Comparison of ENCODE assay signal across 12 cellular contexts in the genomic region with DNA sequence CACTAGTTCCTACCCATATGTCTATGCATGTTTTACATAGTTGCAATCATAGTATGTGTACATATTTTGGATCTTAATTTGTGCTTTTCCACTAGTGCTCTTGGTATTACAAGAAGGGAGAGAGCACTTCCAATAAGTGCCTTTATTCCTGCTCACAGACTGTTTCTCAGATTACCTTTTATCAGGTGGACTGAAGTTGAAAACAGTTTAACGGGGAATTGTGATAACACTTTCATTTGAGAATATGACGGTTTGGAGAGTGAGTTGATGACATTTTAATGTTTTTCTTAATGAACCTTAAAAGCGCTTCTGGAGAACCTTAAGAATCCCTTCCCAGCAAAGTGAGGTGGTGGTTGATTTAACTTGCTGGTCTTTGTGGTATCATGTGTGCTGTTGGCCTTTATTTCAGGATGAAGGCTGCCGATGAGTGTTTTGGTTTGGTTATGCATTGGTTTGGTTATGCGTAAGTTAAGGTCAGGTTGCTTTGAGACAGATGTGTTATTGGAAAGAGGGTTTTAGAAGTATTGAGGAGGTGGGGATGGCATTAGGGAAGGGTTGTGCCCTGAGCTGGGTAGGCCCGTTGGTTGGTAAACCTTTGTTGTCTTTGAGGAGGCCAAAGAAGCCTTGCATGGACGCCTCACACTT. TPM values are rescaled to one million over a fixed set of nuclear protein-coding genes. Genes with fewer than 3 reads are reported as not detected.
DNase-seq lines count a peak whose midpoint lies in the region; ATAC-seq and TF ChIP-seq lines count a peak whose summit lies in the region.
"Had no signal": no experiment of that assay in that cellular context is flagged by ENCODE, and none has a peak within 500 bp of the region (broad histone marks: within the 10 kb centered on the region; RNA-seq: fewer than 3 reads in every experiment).

No MANE protein-coding gene starts in this region.

- WGBS in adrenal gland, 4 donors = 78 to 88% (median 82%) methylated on average over 7 of the region's 7 CpGs

- ATAC-seq in naive thymus-derived CD4-positive, alpha-beta T cell = no peak
- ATAC-seq in HG02610 (IDR thresholded peaks at IDR 0.05; ENCODE audit: unreplicated experiment) = no peak
- ATAC-seq in HG02885 (IDR thresholded peaks at IDR 0.05; ENCODE audit: poor library complexity, unreplicated experiment) = no peak

- DNase-seq in HFFc6 (no peak), adipocyte (ENCODE audit: low read depth) (no peak), NCI-H524 (lab: John Stamatoyannopoulos, UW) (no peak), adrenal gland (no peak)
- DNase-seq in naive thymus-derived CD4-positive, alpha-beta T cell = no peak
- DNase-seq: central memory CD4-positive, alpha-beta T cell; kidney glomerular epithelial cell; NCI-H1694; T1000 had no signal

- H3K4me3 ChIP-seq in BLaER1 treated with 17β-estradiol and CSF1 and Interleukin-3, amounts not matched to agents 10 nM and 100 nM = peak overlapping the region; percentile 97 to 100 (median 99)
- H3K4me3 ChIP-seq in adipocyte (ENCODE audit: low read length) (peak overlapping the region; percentile 43), adrenal gland (no peak overlapping the region)
- H3K4me3 ChIP-seq in naive thymus-derived CD4-positive, alpha-beta T cell (ENCODE audit: low read length) = peak overlapping the region; percentile 54

- peaks cover 64% of the 10 kb centered on the region for H3K4me1 Mint-ChIP-seq in HFFc6 (ENCODE audit: low read depth)
- H3K4me1 Mint-ChIP-seq in naive thymus-derived CD4-positive, alpha-beta T cell = peaks cover 36 to 67% (median 59%) of the 10 kb centered on the region in 7 donors

- peak overlapping the region; percentile 98 to 100 (median 100); a peak in 21 of 22 replicates for H3K27ac ChIP-seq in BLaER1 treated with 17β-estradiol and CSF1 and Interleukin-3, amounts not matched to agents 10 nM and 100 nM
- peak overlapping the region; percentile 97 for H3K27ac ChIP-seq in naive thymus-derived CD4-positive, alpha-beta T cell (ENCODE audit: low read depth, low read length)
- H3K27ac ChIP-seq in adrenal gland = no peak overlapping the region

- H3K9me3 ChIP-seq in BLaER1 treated with 17β-estradiol and CSF1 and Interleukin-3, amounts not matched to agents 10 nM and 100 nM (replicated peaks in 1 of 11) = no peaks in the 10 kb centered on the region
- H3K9me3 ChIP-seq in adipocyte (ENCODE audit: control insufficient read depth, low read length) = no peaks in the 10 kb centered on the region
- H3K9me3 ChIP-seq in naive thymus-derived CD4-positive, alpha-beta T cell (ENCODE audit: control insufficient read depth in 2 of 3, low read length in 3 of 3) = no peaks in the 10 kb centered on the region
- no peaks in the 10 kb centered on the region for H3K9me3 ChIP-seq in adrenal gland (replicated peaks in 1 of 3)

- H4K20me1 ChIP-seq in BLaER1 treated with 17β-estradiol and CSF1 and Interleukin-3, amounts not matched to agents 10 nM and 100 nM = peaks cover 15 to 73% (median 57%) of the 10 kb centered on the region in 11 experiments; a peak in 20 of 22 replicates

- peak overlapping the region; percentile 83 to 98 (median 92) for H3K4me2 ChIP-seq in BLaER1 treated with 17β-estradiol and CSF1 and Interleukin-3, amounts not matched to agents 10 nM and 100 nM

- peaks cover 4 to 69% (median 53%) of the 10 kb centered on the region in 11 experiments; a peak in 21 of 22 replicates for H3K36me3 ChIP-seq in BLaER1 treated with 17β-estradiol and CSF1 and Interleukin-3, amounts not matched to agents 10 nM and 100 nM
- H3K36me3 ChIP-seq in adipocyte (ENCODE audit: control insufficient read depth, insufficient read depth, low read length, severe bottlenecking) (no peaks in the 10 kb centered on the region), adrenal gland (replicated peaks in 1 of 2) (no peaks in the 10 kb centered on the region)
- H3K36me3 ChIP-seq in naive thymus-derived CD4-positive, alpha-beta T cell (ENCODE audit: control insufficient read depth in 2 of 3, insufficient read depth in 3 of 3, low read length in 3 of 3) = peaks cover 0 to 3% (median 0%) of the 10 kb centered on the region in 3 experiments

- H3K9me3 Mint-ChIP-seq in HFFc6 = no peaks in the 10 kb centered on the region
- H3K9me3 Mint-ChIP-seq in naive thymus-derived CD4-positive, alpha-beta T cell = peaks cover 0 to 2% (median 0%) of the 10 kb centered on the region in 11 donors

- H3K4me3 Mint-ChIP-seq in HFFc6 = peak overlapping the region; percentile 99
- H3K4me3 Mint-ChIP-seq in naive thymus-derived CD4-positive, alpha-beta T cell = peak overlapping the region; percentile 88 to 100 (median 97)

- CTCF ChIA-PET in naive thymus-derived CD4-positive, alpha-beta T cell (lab: Charles Lee) = no interaction called here

- peak overlapping the region; percentile 9 for H3K27ac Mint-ChIP-seq in HFFc6
- H3K27ac Mint-ChIP-seq in naive thymus-derived CD4-positive, alpha-beta T cell = peak overlapping the region; percentile 82 to 100 (median 98)

- H3K36me3 Mint-ChIP-seq in HFFc6 (ENCODE audit: low read depth) = peaks cover 14% of the 10 kb centered on the region
- H3K36me3 Mint-ChIP-seq in naive thymus-derived CD4-positive, alpha-beta T cell = peaks cover 0 to 42% (median 8%) of the 10 kb centered on the region in 5 donors

- POLR2A ChIA-PET in naive thymus-derived CD4-positive, alpha-beta T cell (lab: Charles Lee) = interaction anchor here (0.7 to 4.6 kb wide), 4 partner anchors 7 to 43 kb away, joined by 3 to 117 read pairs (median 8); no protein-coding TSS in a partner anchor

- H3K9ac ChIP-seq in BLaER1 treated with 17β-estradiol and CSF1 and Interleukin-3, amounts not matched to agents 10 nM and 100 nM = peak overlapping the region; percentile 98 to 100 (median 100)
- H3K9ac ChIP-seq in adipocyte (ENCODE audit: low read length) = no peak overlapping the region

- no peaks in the 10 kb centered on the region for H3K27me3 Mint-ChIP-seq in HFFc6 (ENCODE audit: insufficient read depth)
- H3K27me3 Mint-ChIP-seq in naive thymus-derived CD4-positive, alpha-beta T cell = no peaks in the 10 kb centered on the region

- intact Hi-C loops in naive thymus-derived CD4-positive, alpha-beta T cell (cut with micrococcal nuclease) = loop anchor here in 1 of 2 donors (5.0 kb wide), 2 partner anchors 168 to 358 kb away; no protein-coding TSS in a partner anchor
- intact Hi-C loops in adrenal gland (cut with DNase I) = no loop called here

- TF ChIP-seq CTCF in HFFc6 (IDR thresholded peaks at IDR 0.05) (no peak), adrenal gland (IDR thresholded peaks at IDR 0.05) (no peak)

- no peak for TF ChIP-seq POLR2A in adrenal gland (IDR thresholded peaks at IDR 0.05)

- H3K27me3 ChIP-seq in BLaER1 treated with 17β-estradiol and CSF1 and Interleukin-3, amounts not matched to agents 10 nM and 100 nM = no peaks in the 10 kb centered on the region
- H3K27me3 ChIP-seq in adipocyte (replicated peaks; ENCODE audit: control insufficient read depth, insufficient read depth, low read length) (no peaks in the 10 kb centered on the region), adrenal gland (no peaks in the 10 kb centered on the region)
- H3K27me3 ChIP-seq in naive thymus-derived CD4-positive, alpha-beta T cell (ENCODE audit: control insufficient read depth in 2 of 2, insufficient read depth in 2 of 2, low read length in 2 of 2) = no peaks in the 10 kb centered on the region

- peaks cover 36 to 62% (median 55%) of the 10 kb centered on the region in 10 experiments for H3K4me1 ChIP-seq in BLaER1 treated with 17β-estradiol and CSF1 and Interleukin-3, amounts not matched to agents 10 nM and 100 nM
- H3K4me1 ChIP-seq in adipocyte (ENCODE audit: control insufficient read depth, insufficient read depth, low read length) (peaks cover 31% of the 10 kb centered on the region), adrenal gland (replicated peaks in 1 of 2) (peaks cover 15 to 66% of the 10 kb centered on the region in 2 donors)
- peaks cover 37 to 45% of the 10 kb centered on the region in 2 donors for H3K4me1 ChIP-seq in naive thymus-derived CD4-positive, alpha-beta T cell (ENCODE audit: control insufficient read depth in 2 of 2, insufficient read depth in 2 of 2, low read length in 2 of 2)

RNA-seq across cellular contexts. Expression of gene EDEM1, which starts 2.8 kb away (rescaled TPM):
- total RNA-seq in HFFc6 (2021; fragmentation: NEBNext Ultra II Directional; extraction: Animal tissue kit (Norgen Biotek cat#: 25700)) = 10 to 100 TPM; 47.6 to 56.4 (median 52.0) TPM
- total RNA-seq in naive thymus-derived CD4-positive, alpha-beta T cell = 100 to 1,000 TPM in 4 of 5 experiments, 10 to 100 TPM in 1; 97.3 to 138 (median 126) TPM
- polyA plus RNA-seq in naive thymus-derived CD4-positive, alpha-beta T cell = 10 to 100 TPM; 41.9 to 50.1 TPM
- total RNA-seq in adrenal gland = 10 to 100 TPM; 23.0 to 63.6 (median 37.4) TPM
- 10 to 100 TPM in 1 of 3 donors, 1 to 10 TPM in 2; 3.1 to 24.9 (median 3.6) TPM for polyA plus RNA-seq in adrenal gland

Comparison
In these comparisons a context has a peak if more than half of its experiments do, and no peak if none do; other contexts are left out.
1. H3K27ac ChIP-seq: peak in BLaER1 treated with 17β-estradiol and CSF1 and Interleukin-3, amounts not matched to agents 10 nM and 100 nM (11 of 11) and naive thymus-derived CD4-positive, alpha-beta T cell (single experiment); none in adrenal gland (0 of 5).
2. H3K4me3 ChIP-seq: peak in BLaER1 treated with 17β-estradiol and CSF1 and Interleukin-3, amounts not matched to agents 10 nM and 100 nM (10 of 10), adipocyte (single experiment) and naive thymus-derived CD4-positive, alpha-beta T cell (single experiment); none in adrenal gland (0 of 4).